ENCODE assay signal across 9 cellular contexts in the genomic region with DNA sequence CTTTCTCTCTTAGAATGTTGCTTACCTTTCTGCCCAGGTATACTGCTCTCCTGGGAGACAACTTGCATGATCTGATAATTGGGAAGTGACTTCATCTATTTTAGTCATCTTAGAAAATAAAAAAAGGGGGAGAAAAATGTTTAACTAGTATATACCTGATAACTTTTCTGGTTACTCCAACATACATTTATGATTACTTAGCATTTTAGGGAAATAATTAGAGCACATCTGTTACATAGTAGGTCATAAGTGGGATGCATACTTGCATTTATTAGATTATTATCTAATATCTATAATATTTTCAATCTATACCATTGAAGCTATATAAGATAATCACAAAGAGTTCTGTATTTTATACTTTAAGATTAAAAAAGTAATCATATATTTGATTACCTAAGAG.
"Had no signal": no experiment of that assay in that cellular context is flagged by ENCODE, and none has a peak within 500 bp of the region (broad histone marks: within the 10 kb centered on the region; RNA-seq: fewer than 3 reads in every experiment).

No MANE protein-coding gene starts in this region.

- H3K9ac ChIP-seq: KMS-11 had no signal

- H3K4me3 ChIP-seq: GM23338 had no signal

- FAIRE-seq: H1, H54, HTR-8/SVneo had no signal

- DNase-seq: H9, HCEC 1CT, Karpas-422, KBM-7 had no signal

- H3K27ac ChIP-seq: KMS-11 had no signal

- H3K4me2 ChIP-seq: GM23338, KMS-11 had no signal

- ATAC-seq: GM23338 had no signal
